ENCODE assay signal across 11 cellular contexts in the genomic region with DNA sequence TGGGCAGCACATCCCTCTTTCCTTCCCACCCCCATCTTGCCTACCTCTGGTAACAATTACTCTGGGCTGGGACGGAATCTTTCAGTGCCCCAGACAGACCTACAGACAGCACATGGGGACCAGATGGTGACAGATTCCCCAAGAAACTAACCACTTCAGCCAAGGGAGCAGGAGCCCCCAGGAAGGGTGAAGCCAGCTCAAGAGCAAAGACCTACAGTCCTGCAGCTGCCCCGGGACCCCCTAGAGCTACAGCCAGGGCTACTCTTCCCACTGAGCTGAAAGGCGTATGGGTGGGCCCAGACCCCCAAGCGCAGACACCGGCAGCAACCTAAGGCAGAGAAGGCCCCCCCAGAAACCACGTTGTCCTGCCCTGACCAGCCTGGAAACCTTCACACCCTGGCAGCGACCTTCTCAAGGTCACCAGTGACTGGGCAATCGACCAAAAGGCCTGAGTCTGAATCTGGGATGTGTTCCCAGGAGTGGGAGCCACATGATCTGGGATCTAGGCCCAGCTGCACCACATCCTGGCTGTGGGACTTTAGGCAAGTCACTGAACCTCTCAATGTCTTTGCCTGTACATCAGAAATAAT.
A peak's percentile ranks its signal among the peaks of the same experiment; 100 is the strongest.
DNase-seq lines count a peak whose midpoint lies in the region; ATAC-seq and TF ChIP-seq lines count a peak whose summit lies in the region.
"Had no signal": no experiment of that assay in that cellular context is flagged by ENCODE, and none has a peak within 500 bp of the region (broad histone marks: within the 10 kb centered on the region; RNA-seq: fewer than 3 reads in every experiment).

No MANE protein-coding gene starts in this region.

- no peak overlapping the region for H3K4me3 ChIP-seq in astrocyte of the spinal cord (ENCODE audit: low read depth, low read length)
- no peak overlapping the region for H3K4me3 ChIP-seq in right atrium auricular region
- no peak overlapping the region for H3K4me3 ChIP-seq in sigmoid colon
- H3K4me3 ChIP-seq: GM23338, tibial nerve had no signal

- no peaks in the 10 kb centered on the region for H3K36me3 Mint-ChIP-seq in activated T-helper 17 cell treated with anti-CD3 and anti-CD28 coated beads, Interleukin-2, amount 50 U/mL, for 72 hours (ENCODE audit: low read depth)

- no peak for TF ChIP-seq POLR2A in sigmoid colon (IDR thresholded peaks at IDR 0.05)

- 65 to 75% methylated on average over 8 of the region's 8 CpGs for WGBS in sigmoid colon, 2 donors

- no peaks in the 10 kb centered on the region for H3K9me3 Mint-ChIP-seq in activated T-helper 17 cell treated with anti-CD3 and anti-CD28 coated beads, Interleukin-2, amount 50 U/mL, for 72 hours

- H3K27me3 ChIP-seq in right atrium auricular region (no peaks in the 10 kb centered on the region), sigmoid colon (no peaks in the 10 kb centered on the region)
- H3K27me3 ChIP-seq: tibial nerve had no signal

- H3K27ac ChIP-seq in right atrium auricular region: peak overlapping the region; percentile 67 to 73
- H3K27ac ChIP-seq in sigmoid colon: peak overlapping the region; percentile 8 to 70 (median 64)

- TF ChIP-seq EP300 in sigmoid colon (IDR thresholded peaks at IDR 0.05): no peak

- peaks cover 0 to 45% of the 10 kb centered on the region in 2 donors for H3K4me1 ChIP-seq in right atrium auricular region
- H3K4me1 ChIP-seq in sigmoid colon: peaks cover 0 to 58% (median 52%) of the 10 kb centered on the region in 4 donors

- no peaks in the 10 kb centered on the region for H3K27me3 Mint-ChIP-seq in activated T-helper 17 cell treated with anti-CD3 and anti-CD28 coated beads, Interleukin-2, amount 50 U/mL, for 72 hours

- no peaks in the 10 kb centered on the region for H3K4me1 Mint-ChIP-seq in activated T-helper 17 cell treated with anti-CD3 and anti-CD28 coated beads, Interleukin-2, amount 50 U/mL, for 72 hours

- no peak overlapping the region for H3K4me3 Mint-ChIP-seq in activated T-helper 17 cell treated with anti-CD3 and anti-CD28 coated beads, Interleukin-2, amount 50 U/mL, for 72 hours
- H3K4me3 Mint-ChIP-seq: GM23338 had no signal

- in situ Hi-C loops in astrocyte of the spinal cord (cut with HindIII; ENCODE audit: low sequenced_read_pairs): no loop called here

- TF ChIP-seq CTCF in astrocyte of the spinal cord (IDR thresholded peaks at IDR 0.05; ENCODE audit: low read depth, low read length): no peak
- TF ChIP-seq CTCF in right atrium auricular region (IDR thresholded peaks at IDR 0.05): no peak
- TF ChIP-seq CTCF in sigmoid colon (IDR thresholded peaks at IDR 0.05): no peak

- ATAC-seq in GM21390 (IDR thresholded peaks at IDR 0.05; ENCODE audit: unreplicated experiment) (no peak), GM18907 (IDR thresholded peaks at IDR 0.05; ENCODE audit: unreplicated experiment) (no peak)
- no peak for ATAC-seq in activated T-helper 17 cell treated with anti-CD3 and anti-CD28 coated beads, Interleukin-2, amount 50 U/mL, for 72 hours (replicated peaks)
- ATAC-seq: GM23338 had no signal

- DNase-seq in GM04504 (ENCODE audit: low read depth) (peak; percentile 86), astrocyte of the spinal cord (ENCODE audit: low read depth, low spot score) (peak; percentile 60), right atrium auricular region (ENCODE audit: low spot score) (no peak), sigmoid colon (peak; percentile 91), mucosa of gallbladder (ENCODE audit: low spot score) (no peak)
- DNase-seq: activated effector memory CD4-positive, alpha-beta T cell treated with anti-CD3 and anti-CD28 coated beads, Interleukin-2, amount 50 U/mL, for 16 hours had no signal

- H3K36me3 ChIP-seq in right atrium auricular region (no peaks in the 10 kb centered on the region), sigmoid colon (no peaks in the 10 kb centered on the region)
- H3K36me3 ChIP-seq: tibial nerve had no signal

- no peak overlapping the region for H3K27ac Mint-ChIP-seq in activated T-helper 17 cell treated with anti-CD3 and anti-CD28 coated beads, Interleukin-2, amount 50 U/mL, for 72 hours
- H3K27ac Mint-ChIP-seq: GM23338 had no signal

- H3K9me3 ChIP-seq in right atrium auricular region (no peaks in the 10 kb centered on the region), sigmoid colon (no peaks in the 10 kb centered on the region)
- H3K9me3 ChIP-seq: tibial nerve had no signal

- intact Hi-C loops in sigmoid colon (cut with DNase I): loop anchor here (5.0 kb wide), 1 partner anchor 48 kb away; no protein-coding TSS in a partner anchor

Comparison
In these comparisons a context has a peak if more than half of its experiments do, and no peak if none do; other contexts are left out.
1. DNase-seq: peak in GM04504 (single experiment), astrocyte of the spinal cord (single experiment) and sigmoid colon (single experiment); none in right atrium auricular region (single experiment) and mucosa of gallbladder (single experiment).